In the genomic region with DNA sequence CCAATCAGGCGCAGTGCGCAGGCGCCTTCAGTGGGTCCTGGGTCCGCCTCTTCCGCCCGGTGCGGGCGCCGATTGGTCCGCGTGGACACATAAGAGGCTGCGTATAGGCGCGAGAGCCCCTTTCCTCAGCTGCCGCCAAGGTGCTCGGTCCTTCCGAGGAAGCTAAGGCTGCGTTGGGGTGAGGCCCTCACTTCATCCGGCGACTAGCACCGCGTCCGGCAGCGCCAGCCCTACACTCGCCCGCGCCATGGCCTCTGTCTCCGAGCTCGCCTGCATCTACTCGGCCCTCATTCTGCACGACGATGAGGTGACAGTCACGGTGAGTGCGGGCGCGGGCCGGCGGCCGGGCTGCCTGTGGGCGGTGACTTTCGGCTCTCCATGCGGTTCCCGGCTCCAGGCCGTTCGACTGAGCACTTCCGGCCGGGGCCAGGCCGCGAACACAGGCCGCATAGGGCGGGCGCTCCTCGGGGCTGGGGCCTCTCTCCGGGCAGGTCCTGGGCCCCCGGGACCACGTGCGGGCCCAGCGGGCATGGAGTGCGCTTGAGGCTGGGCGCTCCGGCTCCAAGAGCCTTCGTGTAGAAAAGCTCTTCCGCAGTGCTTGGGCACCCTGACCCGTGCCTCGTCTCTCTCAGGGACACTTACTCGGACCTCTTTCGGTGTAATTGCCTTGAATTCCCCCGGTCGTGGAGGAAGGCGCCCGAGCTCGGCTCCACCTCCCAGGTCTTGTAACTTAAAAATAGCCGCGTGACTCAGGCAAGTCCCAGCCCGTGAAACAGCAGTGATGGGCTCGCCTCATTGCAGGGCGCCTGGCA, we compare ENCODE assay signal across 8 cellular contexts.
DNase-seq lines count a peak whose midpoint lies in the region; ATAC-seq lines count a peak whose summit lies in the region.

A gene (plus strand): TSS at position 117 of the 812 bp plus-strand sequence. CDS start 131 bp downstream, at position 248.

- in situ Hi-C loops in ACHN (cut with HindIII; ENCODE audit: low pct_ligation_motif_present, low pct_unique_long_range_greater_than_20kb, low sequenced_read_pairs): no loop called here

- peak; percentile 66 for ATAC-seq in GM18870 (IDR thresholded peaks at IDR 0.05; ENCODE audit: unreplicated experiment)
- ATAC-seq in HG03135 (IDR thresholded peaks at IDR 0.05; ENCODE audit: unreplicated experiment): peak; percentile 60

- DNase-seq in ACHN: peak; percentile 94
- DNase-seq in NCI-H226: peak; percentile 91
- peak; percentile 91 to 93 (median 91) for DNase-seq in activated CD4-positive, CD25-positive, alpha-beta regulatory T cell (lab: John Stamatoyannopoulos, UW)
- DNase-seq in central memory CD4-positive, alpha-beta T cell: peak; percentile 96
- DNase-seq in inferior parietal cortex (ENCODE audit: extremely low spot score): peak; percentile 99
- peak; percentile 89 to 95 for DNase-seq in stimulated activated CD4-positive, alpha-beta T cell treated with anti-CD3 and anti-CD28 coated beads, Interleukin-12 subunit alpha, Interleukin-12 subunit beta, amount 100 ng/mL, for 24 hours (ENCODE audit: low read depth in 2 of 2)

Comparison
In these comparisons a context has a peak if more than half of its experiments do, and no peak if none do; other contexts are left out.
1. Peak in every context shown above with its lines: DNase-seq and ATAC-seq.